Comparison of ENCODE assay signal across 10 cellular contexts in the genomic region with DNA sequence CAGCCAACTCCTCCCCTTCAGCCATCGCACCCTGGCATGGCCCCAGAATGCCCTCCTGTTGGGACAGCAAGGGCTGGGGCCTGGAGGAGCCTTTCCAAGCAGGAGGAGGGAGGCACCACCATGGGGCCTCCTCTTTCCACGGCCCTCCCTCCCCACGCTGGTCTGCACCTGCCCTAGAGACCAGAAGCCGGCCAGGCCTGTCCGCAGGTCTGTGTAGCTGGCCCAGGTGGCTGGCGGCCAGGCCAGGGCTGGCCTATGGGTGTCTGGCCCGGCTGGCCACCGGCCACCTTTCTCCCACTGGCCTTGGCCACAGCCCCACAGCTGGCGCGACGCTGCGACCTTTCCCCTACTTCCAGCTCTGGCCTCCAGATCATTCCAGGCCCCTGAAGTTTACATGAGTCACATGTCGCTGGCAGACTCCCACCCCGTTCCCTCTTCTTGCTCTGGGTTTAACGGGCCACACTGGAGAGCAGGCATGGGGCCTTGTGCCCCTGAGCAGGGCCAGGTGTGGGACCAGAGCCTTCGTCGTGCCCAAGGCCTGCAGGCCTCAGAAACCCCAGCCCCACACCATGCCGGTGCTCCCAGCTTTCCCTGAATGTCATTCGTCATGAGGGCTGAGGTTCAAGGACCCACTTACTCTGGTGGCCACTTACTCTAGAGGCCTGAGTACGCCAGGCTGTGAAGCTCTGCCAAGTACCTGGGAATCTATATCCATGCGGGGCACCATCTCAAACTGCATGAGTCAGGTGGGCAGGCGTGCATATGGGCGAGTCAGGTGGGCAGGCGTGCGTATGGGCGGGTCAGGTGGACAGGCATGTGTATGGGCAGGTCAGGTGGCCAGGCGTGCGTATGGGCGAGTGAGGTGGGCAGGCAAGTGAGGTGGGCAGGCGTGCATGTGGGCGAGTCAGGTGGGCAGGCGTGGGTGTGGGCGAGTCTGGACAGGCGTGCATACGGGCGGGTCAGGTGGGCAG. TPM values are rescaled to one million over a fixed set of nuclear protein-coding genes. Genes with fewer than 3 reads are reported as not detected.
DNase-seq lines count a peak whose midpoint lies in the region; TF ChIP-seq lines count a peak whose summit lies in the region.
"Had no signal": no experiment of that assay in that cellular context is flagged by ENCODE, and none has a peak within 500 bp of the region (broad histone marks: within the 10 kb centered on the region; RNA-seq: fewer than 3 reads in every experiment).

No MANE protein-coding gene starts in this region.

- H2BK5ac ChIP-seq in neuronal stem cell (ENCODE audit: low read length) (peak overlapping the region; percentile 54), H9 (ENCODE audit: insufficient read length, low read length) (no peak overlapping the region)

- no peak overlapping the region for H3K4ac ChIP-seq in neuronal stem cell (ENCODE audit: low read length)
- no peak overlapping the region for H3K4ac ChIP-seq in H9 (ENCODE audit: low read depth, low read length)

- H3K27ac ChIP-seq in neuronal stem cell (replicated peaks; ENCODE audit: low read length) (no peak overlapping the region), vagina (peak overlapping the region; percentile 55), H9 (ENCODE audit: insufficient read length, low read depth, low read length) (no peak overlapping the region)
- H3K27ac ChIP-seq: VCaP had no signal

- TF ChIP-seq POLR2A in vagina (IDR thresholded peaks at IDR 0.05), result no peak

- H4K91ac ChIP-seq in neuronal stem cell (ENCODE audit: low read depth, low read length, poor library complexity) (no peak overlapping the region), H9 (ENCODE audit: insufficient read length, low read depth, low read length) (no peak overlapping the region)

- H2BK12ac ChIP-seq in neuronal stem cell (ENCODE audit: low read length) (peak overlapping the region; percentile 99), H9 (ENCODE audit: insufficient read length, low read depth, low read length) (no peak overlapping the region)

- H3K79me1 ChIP-seq in neuronal stem cell (ENCODE audit: low read depth, low read length) (peaks cover 11% of the 10 kb centered on the region), H9 (ENCODE audit: insufficient read depth, low read depth, low read length, poor library complexity, severe bottlenecking) (no peaks in the 10 kb centered on the region)

- H2AFZ ChIP-seq in neuronal stem cell (ENCODE audit: low read length), result peak overlapping the region; percentile 21
- H2AFZ ChIP-seq in H9 (ENCODE audit: low read length), result no peak overlapping the region

- no peaks in the 10 kb centered on the region for H3K36me3 ChIP-seq in neuronal stem cell (replicated peaks in 1 of 2; ENCODE audit: control insufficient read depth in 2 of 2, insufficient read depth in 2 of 2, low read length in 2 of 2)
- H3K36me3 ChIP-seq in vagina, result no peaks in the 10 kb centered on the region

- TF ChIP-seq CTCF in vagina (IDR thresholded peaks at IDR 0.05) (no peak), H9 (conservative IDR thresholded peaks at IDR 0.05) (no peak)

- H2AK5ac ChIP-seq in neuronal stem cell (ENCODE audit: low read depth, low read length) (peak overlapping the region; percentile 86), H9 (ENCODE audit: insufficient read length, low read length) (no peak overlapping the region)

- H3K27me3 Mint-ChIP-seq in H9 (ENCODE audit: low read depth), result no peaks in the 10 kb centered on the region; the same call in 1 of the 2 replicates

- H3K36me3 Mint-ChIP-seq in H9 (ENCODE audit: insufficient read depth in 1 of 3, low read depth in 3 of 3), result no peaks in the 10 kb centered on the region

- no peaks in the 10 kb centered on the region for H3K9me3 Mint-ChIP-seq in H9

- peaks cover 1 to 2% of the 10 kb centered on the region in 2 donors for H3K9me3 ChIP-seq in neuronal stem cell (replicated peaks in 1 of 2; ENCODE audit: control insufficient read depth in 2 of 2, insufficient read depth in 1 of 2, low read depth in 1 of 2, low read length in 2 of 2)
- H3K9me3 ChIP-seq in vagina, result no peaks in the 10 kb centered on the region
- H3K9me3 ChIP-seq in H9 (ENCODE audit: control insufficient read depth, low read depth, low read length), result no peaks in the 10 kb centered on the region

- H3K4me2 ChIP-seq in neuronal stem cell (ENCODE audit: insufficient read depth, low read length, poor library complexity, severe bottlenecking) (no peak overlapping the region), H9 (ENCODE audit: insufficient read depth, insufficient read length, low read length) (no peak overlapping the region)

- no peak overlapping the region for H3T11ph ChIP-seq in H9 (ENCODE audit: low read length)

- peak overlapping the region; percentile 55 for H3K9ac ChIP-seq in neuronal stem cell (ENCODE audit: low read depth, low read length, poor library complexity)
- H3K9ac ChIP-seq in H9 (ENCODE audit: extremely low read depth, insufficient read length, low read length), result no peak overlapping the region

- no peak overlapping the region for H2BK20ac ChIP-seq in H9 (ENCODE audit: low read depth, low read length, poor library complexity, severe bottlenecking)

- H4K8ac ChIP-seq in neuronal stem cell (ENCODE audit: low read depth, low read length), result no peak overlapping the region
- no peak overlapping the region for H4K8ac ChIP-seq in H9 (replicated peaks; ENCODE audit: insufficient read length, low read depth, low read length)

- H3K18ac ChIP-seq in neuronal stem cell (ENCODE audit: low read length), result peak overlapping the region; percentile 89
- H3K18ac ChIP-seq in H9 (ENCODE audit: insufficient read length, low read depth, low read length), result no peak overlapping the region

- no peaks in the 10 kb centered on the region for H4K20me1 ChIP-seq in H9 (ENCODE audit: control insufficient read depth, insufficient read depth, insufficient read length)

- H3K56ac ChIP-seq in H9 (ENCODE audit: insufficient read length, low read depth, low read length), result no peak overlapping the region

- peak; percentile 13 to 17 for DNase-seq in SHP77 (lab: John Stamatoyannopoulos, UW)
- DNase-seq in SHP77 treated with DMSO at 0.1 percent for 48 hours (lab: John Stamatoyannopoulos, UW), result no peak
- peak; percentile 13 for DNase-seq in fibroblast of the conjunctiva (ENCODE audit: low read depth)
- DNase-seq in neuronal stem cell (ENCODE audit: low spot score), result no peak
- DNase-seq in vagina (ENCODE audit: extremely low spot score in 2 of 2), result no peak
- DNase-seq in cerebellar cortex (ENCODE audit: low spot score), result no peak
- no peak for DNase-seq in H9
- no peak for DNase-seq in activated naive CD4-positive, alpha-beta T cell treated with Interleukin-2 at 50 U/mL for 16 hours
- DNase-seq: activated naive CD4-positive, alpha-beta T cell had no signal

- H3K4me1 Mint-ChIP-seq in H9, result peaks cover 0 to 4% of the 10 kb centered on the region in 2 experiments; a peak in 1 of 4 replicates

- peak overlapping the region; percentile 47 for H2BK120ac ChIP-seq in neuronal stem cell (ENCODE audit: low read depth, low read length)
- H2BK120ac ChIP-seq in H9 (ENCODE audit: low read depth, low read length, poor library complexity, severe bottlenecking), result no peak overlapping the region

- H2BK15ac ChIP-seq in neuronal stem cell (ENCODE audit: low read length), result peak overlapping the region; percentile 24
- no peak overlapping the region for H2BK15ac ChIP-seq in H9 (ENCODE audit: low read depth, low read length)

- intact Hi-C loops in vagina (cut with DNase I), result no loop called here

- no peaks in the 10 kb centered on the region for H3K23me2 ChIP-seq in H9 (ENCODE audit: insufficient read length, low read depth, low read length, poor library complexity, severe bottlenecking)

- H3K14ac ChIP-seq in neuronal stem cell (ENCODE audit: low read length), result peak overlapping the region; percentile 71
- H3K14ac ChIP-seq in H9 (ENCODE audit: insufficient read depth, low read length), result no peak overlapping the region; the same call in 1 of the 2 replicates

- H3K4me1 ChIP-seq in neuronal stem cell (ENCODE audit: control insufficient read depth in 2 of 2, insufficient read depth in 1 of 2, low read depth in 1 of 2, low read length in 2 of 2) (peaks cover 5 to 13% of the 10 kb centered on the region in 2 donors), vagina (peaks cover 38% of the 10 kb centered on the region), H9 (ENCODE audit: insufficient read depth, low read length) (no peaks in the 10 kb centered on the region)

- H3K4me3 Mint-ChIP-seq in H9, result no peak overlapping the region

- H3K79me2 ChIP-seq in H9 (ENCODE audit: insufficient read depth, low read length), result no peaks in the 10 kb centered on the region

- H3K27ac Mint-ChIP-seq in H9, result 0 out of 7 replicates have a peak overlapping the region, but pooled peaks of 1 of the 3 experiments have one; percentile 20

- WGBS in neuronal stem cell (ENCODE audit: extremely low coverage in 2 of 2, insufficient read length in 2 of 2, insufficient replicate concordance in 1 of 2), 2 donors, result no CpG with 5 or more reads among the region's 36 CpGs
- no CpG with 5 or more reads among the region's 36 CpGs for WGBS in H9 (ENCODE audit: extremely low coverage, insufficient read length, low lambda C conversion rate)

- H3K27me3 ChIP-seq in neuronal stem cell (ENCODE audit: control insufficient read depth in 3 of 3, insufficient read depth in 3 of 3, low read depth in 1 of 3, low read length in 3 of 3), result no peaks in the 10 kb centered on the region
- no peaks in the 10 kb centered on the region for H3K27me3 ChIP-seq in vagina
- H3K27me3 ChIP-seq in H9 (ENCODE audit: insufficient read depth, low read length), result no peaks in the 10 kb centered on the region

- H3K4me3 ChIP-seq in neuronal stem cell (ENCODE audit: low read length in 2 of 2), result peak overlapping the region in 1 of 2 donors; percentile 48
- H3K4me3 ChIP-seq in vagina, result no peak overlapping the region

- peak overlapping the region; percentile 89 for H3K23ac ChIP-seq in neuronal stem cell (ENCODE audit: low read depth, low read length, poor library complexity)
- no peak overlapping the region for H3K23ac ChIP-seq in H9 (ENCODE audit: insufficient read length, low read depth, low read length)

- H4K5ac ChIP-seq in H9 (ENCODE audit: insufficient read length, low read depth, low read length), result no peak overlapping the region

RNA-seq across cellular contexts. Expression of gene KLF11, which starts 33.3 kb away (rescaled TPM):
- 3.0 TPM for polyA plus RNA-seq in neuronal stem cell (2013, experiment 1 of 2)
- 2.9 TPM for polyA plus RNA-seq in neuronal stem cell (2013, experiment 2 of 2)
- total RNA-seq in vagina (30.4 TPM), H9 (2021) (15.5 and 18.1 TPM in 2 replicates)

RNA-seq across cellular contexts. Expression of gene GRHL1, which starts 58.6 kb away (rescaled TPM):
- 1.8 TPM for polyA plus RNA-seq in neuronal stem cell (2013, experiment 1 of 2)
- polyA plus RNA-seq in neuronal stem cell (2013, experiment 2 of 2), result 1.9 TPM
- total RNA-seq in vagina (126 TPM), H9 (2021) (2.5 and 2.8 TPM in 2 replicates)

Comparison
In these comparisons a context has a peak if more than half of its experiments do, and no peak if none do; other contexts are left out.
1. DNase-seq: peak in SHP77 (2 of 2) and fibroblast of the conjunctiva (single experiment); none in SHP77 treated with DMSO at 0.1 percent for 48 hours (single experiment), neuronal stem cell (single experiment), vagina (0 of 2), cerebellar cortex (single experiment), H9 (single experiment) and activated naive CD4-positive, alpha-beta T cell treated with Interleukin-2 at 50 U/mL for 16 hours (single experiment).
2. RNA of gene GRHL1, which starts 58.6 kb away (total RNA-seq): 126 TPM in vagina (single experiment); 2.5 to 2.8 TPM in H9; every median in the first group is over 10 times any median in the second.